ENCODE assay signal across 1 cellular context in the genomic region with DNA sequence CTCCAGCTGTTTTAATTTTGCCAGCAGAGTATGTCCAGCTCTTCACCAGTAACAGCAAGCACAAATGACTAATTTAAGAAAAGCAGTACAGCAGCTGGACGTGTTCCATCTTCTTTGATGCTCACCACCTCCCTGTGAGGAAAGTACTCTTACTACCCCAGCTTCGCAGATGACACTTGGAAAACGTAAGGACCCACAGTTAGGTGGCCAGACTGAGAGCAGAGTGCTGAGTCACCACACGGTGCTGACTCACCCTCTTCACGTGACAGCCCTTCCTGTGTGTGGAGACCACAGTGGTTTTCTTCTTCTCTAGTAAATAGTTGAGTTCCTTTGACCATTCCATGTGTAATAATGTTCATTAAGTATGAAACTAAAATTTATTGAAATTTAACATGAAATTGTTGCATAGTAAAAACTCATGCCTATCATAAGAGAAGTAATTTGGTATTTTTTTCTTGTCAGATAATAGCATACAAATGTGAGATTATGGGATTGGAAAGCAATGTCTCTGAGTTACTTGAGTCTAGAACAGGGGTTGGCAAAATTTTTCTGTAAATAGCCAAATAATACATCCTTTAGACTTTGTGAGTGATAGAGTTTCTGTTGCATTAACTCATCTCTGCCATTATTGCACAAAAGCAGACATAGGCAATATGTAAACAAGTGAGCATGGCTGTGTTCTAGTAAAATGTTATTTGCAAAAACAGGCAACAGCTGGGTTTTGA.
A peak's percentile ranks its signal among the peaks of the same experiment; 100 is the strongest.
TF ChIP-seq lines count a peak whose summit lies in the region.

No MANE protein-coding gene starts in this region.

TF ChIP-seq in HepG2, 621 proteins besides CTCF, POLR2A, EP300 and RAD21 (continued from another document and continues in another):
- TF ChIP-seq, protein P1, sequence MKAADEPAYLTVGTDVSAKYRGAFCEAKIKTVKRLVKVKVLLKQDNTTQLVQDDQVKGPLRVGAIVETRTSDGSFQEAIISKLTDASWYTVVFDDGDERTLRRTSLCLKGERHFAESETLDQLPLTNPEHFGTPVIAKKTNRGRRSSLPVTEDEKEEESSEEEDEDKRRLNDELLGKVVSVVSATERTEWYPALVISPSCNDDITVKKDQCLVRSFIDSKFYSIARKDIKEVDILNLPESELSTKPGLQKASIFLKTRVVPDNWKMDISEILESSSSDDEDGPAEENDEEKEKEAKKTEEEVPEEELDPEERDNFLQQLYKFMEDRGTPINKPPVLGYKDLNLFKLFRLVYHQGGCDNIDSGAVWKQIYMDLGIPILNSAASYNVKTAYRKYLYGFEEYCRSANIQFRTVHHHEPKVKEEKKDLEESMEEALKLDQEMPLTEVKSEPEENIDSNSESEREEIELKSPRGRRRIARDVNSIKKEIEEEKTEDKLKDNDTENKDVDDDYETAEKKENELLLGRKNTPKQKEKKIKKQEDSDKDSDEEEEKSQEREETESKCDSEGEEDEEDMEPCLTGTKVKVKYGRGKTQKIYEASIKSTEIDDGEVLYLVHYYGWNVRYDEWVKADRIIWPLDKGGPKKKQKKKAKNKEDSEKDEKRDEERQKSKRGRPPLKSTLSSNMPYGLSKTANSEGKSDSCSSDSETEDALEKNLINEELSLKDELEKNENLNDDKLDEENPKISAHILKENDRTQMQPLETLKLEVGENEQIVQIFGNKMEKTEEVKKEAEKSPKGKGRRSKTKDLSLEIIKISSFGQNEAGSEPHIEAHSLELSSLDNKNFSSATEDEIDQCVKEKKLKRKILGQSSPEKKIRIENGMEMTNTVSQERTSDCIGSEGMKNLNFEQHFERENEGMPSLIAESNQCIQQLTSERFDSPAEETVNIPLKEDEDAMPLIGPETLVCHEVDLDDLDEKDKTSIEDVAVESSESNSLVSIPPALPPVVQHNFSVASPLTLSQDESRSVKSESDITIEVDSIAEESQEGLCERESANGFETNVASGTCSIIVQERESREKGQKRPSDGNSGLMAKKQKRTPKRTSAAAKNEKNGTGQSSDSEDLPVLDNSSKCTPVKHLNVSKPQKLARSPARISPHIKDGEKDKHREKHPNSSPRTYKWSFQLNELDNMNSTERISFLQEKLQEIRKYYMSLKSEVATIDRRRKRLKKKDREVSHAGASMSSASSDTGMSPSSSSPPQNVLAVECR (CRISPR knock-in tag; IDR thresholded peaks at IDR 0.05; ENCODE audit: borderline replicate concordance) = peak; percentile 64; the same call in 1 of the 2 replicates
- TF ChIP-seq ZNF782 (CRISPR knock-in tag; IDR thresholded peaks at IDR 0.05; ENCODE audit: borderline replicate concordance) = peak; percentile 62; the same call in 1 of the 2 replicates
- TF ChIP-seq FOXA3 (CRISPR knock-in tag; IDR thresholded peaks at IDR 0.05) = peak; percentile 81
- TF ChIP-seq SP140L (CRISPR knock-in tag; IDR thresholded peaks at IDR 0.05; ENCODE audit: borderline replicate concordance) = 0 out of 2 replicates have a peak, but pooled peaks have one; percentile 48
- peak; percentile 64 for TF ChIP-seq TEAD3 (CRISPR knock-in tag; optimal IDR thresholded peaks at IDR 0.05; ENCODE audit: borderline replicate concordance)
- peak; percentile 86 for TF ChIP-seq KAT8 (CRISPR knock-in tag; IDR thresholded peaks at IDR 0.05)
- no peak for TF ChIP-seq POLR2G (IDR thresholded peaks at IDR 0.05; ENCODE audit: low read depth, low read length)
- TF ChIP-seq NFKB2 (CRISPR knock-in tag; IDR thresholded peaks at IDR 0.05; ENCODE audit: borderline replicate concordance) = no peak
- no peak for TF ChIP-seq ZNF33B (CRISPR knock-in tag; IDR thresholded peaks at IDR 0.05)
- TF ChIP-seq ZSCAN29 (CRISPR knock-in tag; conservative IDR thresholded peaks at IDR 0.05) = no peak
- TF ChIP-seq, protein P2, sequence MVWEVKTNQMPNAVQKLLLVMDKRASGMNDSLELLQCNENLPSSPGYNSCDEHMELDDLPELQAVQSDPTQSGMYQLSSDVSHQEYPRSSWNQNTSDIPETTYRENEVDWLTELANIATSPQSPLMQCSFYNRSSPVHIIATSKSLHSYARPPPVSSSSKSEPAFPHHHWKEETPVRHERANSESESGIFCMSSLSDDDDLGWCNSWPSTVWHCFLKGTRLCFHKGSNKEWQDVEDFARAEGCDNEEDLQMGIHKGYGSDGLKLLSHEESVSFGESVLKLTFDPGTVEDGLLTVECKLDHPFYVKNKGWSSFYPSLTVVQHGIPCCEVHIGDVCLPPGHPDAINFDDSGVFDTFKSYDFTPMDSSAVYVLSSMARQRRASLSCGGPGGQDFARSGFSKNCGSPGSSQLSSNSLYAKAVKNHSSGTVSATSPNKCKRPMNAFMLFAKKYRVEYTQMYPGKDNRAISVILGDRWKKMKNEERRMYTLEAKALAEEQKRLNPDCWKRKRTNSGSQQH (CRISPR knock-in tag; IDR thresholded peaks at IDR 0.05; ENCODE audit: low read depth) = 0 out of 2 replicates have a peak, but pooled peaks have one; percentile 28
- peak; percentile 94 for TF ChIP-seq JUNB (CRISPR knock-in tag; IDR thresholded peaks at IDR 0.05; ENCODE audit: borderline replicate concordance)
- TF ChIP-seq MIXL1 (CRISPR knock-in tag; IDR thresholded peaks at IDR 0.05) = peak; percentile 79
- peak; percentile 60; the same call in 1 of the 2 replicates for TF ChIP-seq ZSCAN9 (CRISPR knock-in tag; IDR thresholded peaks at IDR 0.05; ENCODE audit: borderline replicate concordance)
- TF ChIP-seq SMAD9 (CRISPR knock-in tag; IDR thresholded peaks at IDR 0.05) = 0 out of 2 replicates have a peak, but pooled peaks have one; percentile 2
- TF ChIP-seq ZNF331 (CRISPR knock-in tag; IDR thresholded peaks at IDR 0.05) = peak; percentile 91
- TF ChIP-seq, protein P3, sequence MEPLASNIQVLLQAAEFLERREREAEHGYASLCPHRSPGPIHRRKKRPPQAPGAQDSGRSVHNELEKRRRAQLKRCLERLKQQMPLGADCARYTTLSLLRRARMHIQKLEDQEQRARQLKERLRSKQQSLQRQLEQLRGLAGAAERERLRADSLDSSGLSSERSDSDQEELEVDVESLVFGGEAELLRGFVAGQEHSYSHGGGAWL (CRISPR knock-in tag; IDR thresholded peaks at IDR 0.05) = 0 out of 2 replicates have a peak, but pooled peaks have one; percentile 58
- TF ChIP-seq, protein P4, sequence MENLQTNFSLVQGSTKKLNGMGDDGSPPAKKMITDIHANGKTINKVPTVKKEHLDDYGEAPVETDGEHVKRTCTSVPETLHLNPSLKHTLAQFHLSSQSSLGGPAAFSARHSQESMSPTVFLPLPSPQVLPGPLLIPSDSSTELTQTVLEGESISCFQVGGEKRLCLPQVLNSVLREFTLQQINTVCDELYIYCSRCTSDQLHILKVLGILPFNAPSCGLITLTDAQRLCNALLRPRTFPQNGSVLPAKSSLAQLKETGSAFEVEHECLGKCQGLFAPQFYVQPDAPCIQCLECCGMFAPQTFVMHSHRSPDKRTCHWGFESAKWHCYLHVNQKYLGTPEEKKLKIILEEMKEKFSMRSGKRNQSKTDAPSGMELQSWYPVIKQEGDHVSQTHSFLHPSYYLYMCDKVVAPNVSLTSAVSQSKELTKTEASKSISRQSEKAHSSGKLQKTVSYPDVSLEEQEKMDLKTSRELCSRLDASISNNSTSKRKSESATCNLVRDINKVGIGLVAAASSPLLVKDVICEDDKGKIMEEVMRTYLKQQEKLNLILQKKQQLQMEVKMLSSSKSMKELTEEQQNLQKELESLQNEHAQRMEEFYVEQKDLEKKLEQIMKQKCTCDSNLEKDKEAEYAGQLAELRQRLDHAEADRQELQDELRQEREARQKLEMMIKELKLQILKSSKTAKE (CRISPR knock-in tag; IDR thresholded peaks at IDR 0.05; ENCODE audit: borderline replicate concordance) = 0 out of 2 replicates have a peak, but pooled peaks have one; percentile 14
- TF ChIP-seq MIER2 (CRISPR knock-in tag; IDR thresholded peaks at IDR 0.05) = peak; percentile 59; the same call in 1 of the 2 replicates
- TF ChIP-seq, protein P5, sequence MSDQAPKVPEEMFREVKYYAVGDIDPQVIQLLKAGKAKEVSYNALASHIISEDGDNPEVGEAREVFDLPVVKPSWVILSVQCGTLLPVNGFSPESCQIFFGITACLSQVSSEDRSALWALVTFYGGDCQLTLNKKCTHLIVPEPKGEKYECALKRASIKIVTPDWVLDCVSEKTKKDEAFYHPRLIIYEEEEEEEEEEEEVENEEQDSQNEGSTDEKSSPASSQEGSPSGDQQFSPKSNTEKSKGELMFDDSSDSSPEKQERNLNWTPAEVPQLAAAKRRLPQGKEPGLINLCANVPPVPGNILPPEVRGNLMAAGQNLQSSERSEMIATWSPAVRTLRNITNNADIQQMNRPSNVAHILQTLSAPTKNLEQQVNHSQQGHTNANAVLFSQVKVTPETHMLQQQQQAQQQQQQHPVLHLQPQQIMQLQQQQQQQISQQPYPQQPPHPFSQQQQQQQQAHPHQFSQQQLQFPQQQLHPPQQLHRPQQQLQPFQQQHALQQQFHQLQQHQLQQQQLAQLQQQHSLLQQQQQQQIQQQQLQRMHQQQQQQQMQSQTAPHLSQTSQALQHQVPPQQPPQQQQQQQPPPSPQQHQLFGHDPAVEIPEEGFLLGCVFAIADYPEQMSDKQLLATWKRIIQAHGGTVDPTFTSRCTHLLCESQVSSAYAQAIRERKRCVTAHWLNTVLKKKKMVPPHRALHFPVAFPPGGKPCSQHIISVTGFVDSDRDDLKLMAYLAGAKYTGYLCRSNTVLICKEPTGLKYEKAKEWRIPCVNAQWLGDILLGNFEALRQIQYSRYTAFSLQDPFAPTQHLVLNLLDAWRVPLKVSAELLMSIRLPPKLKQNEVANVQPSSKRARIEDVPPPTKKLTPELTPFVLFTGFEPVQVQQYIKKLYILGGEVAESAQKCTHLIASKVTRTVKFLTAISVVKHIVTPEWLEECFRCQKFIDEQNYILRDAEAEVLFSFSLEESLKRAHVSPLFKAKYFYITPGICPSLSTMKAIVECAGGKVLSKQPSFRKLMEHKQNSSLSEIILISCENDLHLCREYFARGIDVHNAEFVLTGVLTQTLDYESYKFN (CRISPR knock-in tag; conservative IDR thresholded peaks at IDR 0.05) = 0 out of 2 replicates have a peak, but pooled peaks have one; percentile 25
- no peak for TF ChIP-seq GLI4 (CRISPR knock-in tag; IDR thresholded peaks at IDR 0.05; ENCODE audit: borderline replicate concordance)
- no peak for TF ChIP-seq ZFY (CRISPR knock-in tag; IDR thresholded peaks at IDR 0.05)
- TF ChIP-seq SOX6 (IDR thresholded peaks at IDR 0.05) = no peak
- no peak; the same call in 1 of the 2 replicates for TF ChIP-seq SOX6 (CRISPR knock-in tag; IDR thresholded peaks at IDR 0.05)
- TF ChIP-seq, protein P6, sequence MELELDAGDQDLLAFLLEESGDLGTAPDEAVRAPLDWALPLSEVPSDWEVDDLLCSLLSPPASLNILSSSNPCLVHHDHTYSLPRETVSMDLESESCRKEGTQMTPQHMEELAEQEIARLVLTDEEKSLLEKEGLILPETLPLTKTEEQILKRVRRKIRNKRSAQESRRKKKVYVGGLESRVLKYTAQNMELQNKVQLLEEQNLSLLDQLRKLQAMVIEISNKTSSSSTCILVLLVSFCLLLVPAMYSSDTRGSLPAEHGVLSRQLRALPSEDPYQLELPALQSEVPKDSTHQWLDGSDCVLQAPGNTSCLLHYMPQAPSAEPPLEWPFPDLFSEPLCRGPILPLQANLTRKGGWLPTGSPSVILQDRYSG (CRISPR knock-in tag; IDR thresholded peaks at IDR 0.05) = no peak
- TF ChIP-seq, protein P7, sequence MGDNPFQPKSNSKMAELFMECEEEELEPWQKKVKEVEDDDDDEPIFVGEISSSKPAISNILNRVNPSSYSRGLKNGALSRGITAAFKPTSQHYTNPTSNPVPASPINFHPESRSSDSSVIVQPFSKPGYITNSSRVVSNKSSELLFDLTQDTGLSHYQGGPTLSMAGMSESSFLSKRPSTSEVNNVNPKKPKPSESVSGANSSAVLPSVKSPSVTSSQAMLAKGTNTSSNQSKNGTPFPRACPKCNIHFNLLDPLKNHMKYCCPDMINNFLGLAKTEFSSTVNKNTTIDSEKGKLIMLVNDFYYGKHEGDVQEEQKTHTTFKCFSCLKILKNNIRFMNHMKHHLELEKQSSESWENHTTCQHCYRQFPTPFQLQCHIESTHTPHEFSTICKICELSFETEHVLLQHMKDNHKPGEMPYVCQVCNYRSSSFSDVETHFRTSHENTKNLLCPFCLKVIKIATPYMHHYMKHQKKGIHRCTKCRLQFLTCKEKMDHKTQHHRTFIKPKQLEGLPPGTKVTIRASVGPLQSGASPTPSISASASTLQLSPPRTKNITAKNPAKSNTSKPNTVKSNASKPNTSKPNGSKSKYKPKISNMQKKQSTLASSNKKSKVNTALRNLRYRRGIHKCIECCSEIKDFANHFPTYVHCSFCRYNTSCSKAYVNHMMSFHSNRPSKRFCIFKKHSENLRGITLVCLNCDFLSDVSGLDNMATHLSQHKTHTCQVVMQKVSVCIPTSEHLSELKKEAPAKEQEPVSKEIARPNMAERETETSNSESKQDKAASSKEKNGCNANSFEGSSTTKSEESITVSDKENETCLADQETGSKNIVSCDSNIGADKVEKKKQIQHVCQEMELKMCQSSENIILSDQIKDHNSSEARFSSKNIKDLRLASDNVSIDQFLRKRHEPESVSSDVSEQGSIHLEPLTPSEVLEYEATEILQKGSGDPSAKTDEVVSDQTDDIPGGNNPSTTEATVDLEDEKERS (CRISPR knock-in tag; IDR thresholded peaks at IDR 0.05) = no peak
- TF ChIP-seq, protein P8, sequence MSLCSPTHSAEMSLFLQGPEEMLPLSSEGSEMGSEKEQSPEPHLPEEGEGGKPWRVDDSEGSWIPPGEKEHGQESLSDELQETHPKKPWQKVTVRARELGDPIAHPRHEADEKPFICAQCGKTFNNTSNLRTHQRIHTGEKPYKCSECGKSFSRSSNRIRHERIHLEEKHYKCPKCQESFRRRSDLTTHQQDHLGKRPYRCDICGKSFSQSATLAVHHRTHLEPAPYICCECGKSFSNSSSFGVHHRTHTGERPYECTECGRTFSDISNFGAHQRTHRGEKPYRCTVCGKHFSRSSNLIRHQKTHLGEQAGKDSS (CRISPR knock-in tag; IDR thresholded peaks at IDR 0.05; ENCODE audit: borderline replicate concordance, low read depth) = peak; percentile 50; the same call in 1 of the 2 replicates
- peak; percentile 20; the same call in 1 of the 2 replicates for TF ChIP-seq ZNF264 (CRISPR knock-in tag; IDR thresholded peaks at IDR 0.05)
- TF ChIP-seq DPF2 (CRISPR knock-in tag; IDR thresholded peaks at IDR 0.05; ENCODE audit: borderline replicate concordance, low read depth) = peak; percentile 61; the same call in 1 of the 2 replicates
- TF ChIP-seq AHR (CRISPR knock-in tag; IDR thresholded peaks at IDR 0.05) = peak; percentile 58; the same call in 1 of the 2 replicates
- peak; percentile 99 for TF ChIP-seq MAFF (IDR thresholded peaks at IDR 0.05; ENCODE audit: low read depth, low read length)
- TF ChIP-seq FOXA1 (IDR thresholded peaks at IDR 0.05) = no peak
- TF ChIP-seq FOXA1 (CRISPR knock-in tag; IDR thresholded peaks at IDR 0.05) = peak; percentile 66
- peak; percentile 70; the same call in 1 of the 2 replicates for TF ChIP-seq ZMYM2 (CRISPR knock-in tag; IDR thresholded peaks at IDR 0.05)
- no peak for TF ChIP-seq EZH2 (conservative IDR thresholded peaks at IDR 0.05; ENCODE audit: low read depth, low read length)
